13 cellular contexts compared by ENCODE assay signal in the genomic region with DNA sequence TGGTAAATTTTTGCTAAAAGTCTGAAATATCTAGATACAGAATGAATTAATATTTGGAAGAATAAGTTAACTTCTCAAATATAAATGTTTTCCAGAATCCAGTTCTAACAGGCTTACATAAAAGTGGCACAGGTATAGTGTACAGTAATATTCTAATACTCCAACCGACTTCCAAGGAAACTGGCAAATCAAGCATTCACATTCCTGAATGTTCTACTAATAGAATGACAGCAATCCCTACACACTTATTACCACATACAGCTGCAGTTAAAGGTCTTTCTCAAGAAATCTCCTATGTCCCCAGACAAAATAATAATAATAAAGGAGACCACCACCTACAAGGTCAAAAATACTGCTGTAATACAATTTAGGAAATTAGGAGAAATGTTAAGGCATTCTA.
"Had no signal": no experiment of that assay in that cellular context is flagged by ENCODE, and none has a peak within 500 bp of the region (broad histone marks: within the 10 kb centered on the region; RNA-seq: fewer than 3 reads in every experiment).

No MANE protein-coding gene starts in this region.

- H3K4me3 ChIP-seq: coronary artery, testis had no signal

- H3K27me3 ChIP-seq: testis had no signal

- H3K27ac ChIP-seq: coronary artery, testis had no signal

- DNase-seq: activated CD4-positive, alpha-beta T cell treated with anti-CD3 and anti-CD28 coated beads for 1 hour; activated CD4-positive, alpha-beta T cell treated with anti-CD3 and anti-CD28 coated beads, Interleukin-2, amount 50 U/mL, for 48 hours; activated naive CD4-positive, alpha-beta T cell; activated T-cell treated with anti-CD3 and anti-CD28 coated beads, Interleukin-2, amount 50 U/mL, for 48 hours; central memory CD4-positive, alpha-beta T cell; effector CD8-positive, alpha-beta T cell; left colon; mammary epithelial cell; retina; stimulated activated CD4-positive, alpha-beta T cell treated with anti-CD3 and anti-CD28 coated beads, Interleukin-4, amount 100 ng/mL, for 4 hours; stimulated activated naive CD8-positive, alpha-beta T cell treated with anti-CD3 and anti-CD28 coated beads, Interleukin-15, amount 100 ng/mL, for 72 hours; testis had no signal

- ATAC-seq: left colon; stimulated activated naive CD8-positive, alpha-beta T cell treated with anti-CD3 and anti-CD28 coated beads, Interleukin-15, amount 100 ng/mL, for 72 hours had no signal

- H3K9me3 ChIP-seq: testis had no signal
